In genomic region chr13:109764474-109765292, GRCh38 we compare ENCODE assay signal across 7 cellular contexts. TPM values are rescaled to one million over a fixed set of nuclear protein-coding genes. Genes with fewer than 3 reads are reported as not detected.
DNase-seq lines count a peak whose midpoint lies in the region; ATAC-seq and TF ChIP-seq lines count a peak whose summit lies in the region.

No MANE protein-coding gene starts in this region.

- H3K4me2 ChIP-seq in osteoblast (ENCODE audit: insufficient read depth, low read length), result no peak overlapping the region

- DNase-seq in H4 (ENCODE audit: low spot score) (peak; percentile 19), NCI-H82 treated with DMSO at 0.1 percent for 48 hours (lab: John Stamatoyannopoulos, UW; ENCODE audit: unreplicated experiment) (peak; percentile 54), caudate nucleus (lab: John Stamatoyannopoulos, UW) (peak in 38 of 61 donors; percentile 12 to 66 (median 46)), osteoblast (ENCODE audit: insufficient read length, low spot score, missing footprints) (peak; percentile 74), NCI-H2227 (lab: John Stamatoyannopoulos, UW; ENCODE audit: unreplicated experiment) (no peak), mucosa of gallbladder (ENCODE audit: low spot score) (no peak)

- no peaks in the 10 kb centered on the region for H3K4me1 ChIP-seq in osteoblast (ENCODE audit: insufficient read depth, low read length)

- TF ChIP-seq CTCF in osteoblast (IDR thresholded peaks at IDR 0.05; ENCODE audit: extremely low read depth, low read depth, low read length), result peak; percentile 24

- no peaks in the 10 kb centered on the region for H4K20me1 ChIP-seq in osteoblast (ENCODE audit: insufficient read depth, low read length)

- peaks cover 15% of the 10 kb centered on the region for H3K79me2 ChIP-seq in osteoblast (ENCODE audit: insufficient read depth, low read length)

- H3K27me3 ChIP-seq in osteoblast (ENCODE audit: insufficient read depth, low read length), result no peaks in the 10 kb centered on the region

- H3K27ac ChIP-seq in caudate nucleus (ENCODE audit: low read depth, low read length) (peak overlapping the region; percentile 53), osteoblast (ENCODE audit: low read depth, low read length) (no peak overlapping the region)

- no peaks in the 10 kb centered on the region for H3K36me3 ChIP-seq in osteoblast (ENCODE audit: insufficient read depth, low read length)

- H3K9me3 ChIP-seq in osteoblast (ENCODE audit: low read depth, low read length), result no peaks in the 10 kb centered on the region

- H3K4me3 ChIP-seq in osteoblast (ENCODE audit: insufficient read depth, low read length), result no peak overlapping the region

- H2AFZ ChIP-seq in osteoblast (ENCODE audit: low read length), result no peak overlapping the region

- ATAC-seq in HG02870 (IDR thresholded peaks at IDR 0.05; ENCODE audit: unreplicated experiment), result no peak

RNA-seq across cellular contexts. Expression of gene IRS2, which starts 21.7 kb away (rescaled TPM):
- 0.14 and 0.45 TPM in 2 replicates for total RNA-seq in H4 (2014; rRNA removed; shearing (Covaris generic))
- total RNA-seq in osteoblast (7.1 and 8.3 TPM in 2 replicates), mucosa of gallbladder (25.6 TPM)

Comparison
In these comparisons a context has a peak if more than half of its experiments do, and no peak if none do; other contexts are left out.
1. DNase-seq: peak in H4 (single experiment), NCI-H82 treated with DMSO at 0.1 percent for 48 hours (single experiment), caudate nucleus (38 of 61) and osteoblast (single experiment); none in NCI-H2227 (single experiment) and mucosa of gallbladder (single experiment).